In genomic region chr6:31940256-31940664, GRCh38 we compare ENCODE assay signal across 14 cellular contexts. TPM values are rescaled to one million over a fixed set of nuclear protein-coding genes. Genes with fewer than 3 reads are reported as not detected.
A peak's percentile ranks its signal among the peaks of the same experiment; 100 is the strongest.
DNase-seq lines count a peak whose midpoint lies in the region; ATAC-seq and TF ChIP-seq lines count a peak whose summit lies in the region.
"Had no signal": no experiment of that assay in that cellular context is flagged by ENCODE, and none has a peak within 500 bp of the region (broad histone marks: within the 10 kb centered on the region; RNA-seq: fewer than 3 reads in every experiment).

No MANE protein-coding gene starts in this region.

- H3K4me1 ChIP-seq in GM23338 (ENCODE audit: insufficient read depth): no peaks in the 10 kb centered on the region
- H3K4me1 ChIP-seq in vagina: peaks cover 7% of the 10 kb centered on the region

- H3K27ac Mint-ChIP-seq in GM23338 (peak overlapping the region; percentile 16; the same call in 1 of the 2 replicates), nephron (peak overlapping the region; percentile 70 to 82 (median 72))
- H3K27ac Mint-ChIP-seq in activated naive CD4-positive, alpha-beta T cell treated with anti-CD3 and anti-CD28 coated beads, Interleukin-2, amount 10 ng/mL, durations not matched to agents 7 days and 5 days: no peak overlapping the region

- intact Hi-C loops in vagina (cut with DNase I): no loop called here

- H3K9me3 ChIP-seq in vagina: no peaks in the 10 kb centered on the region
- H3K9me3 ChIP-seq: ovary had no signal

- H3K4me1 Mint-ChIP-seq in GM23338 (peaks cover 9% of the 10 kb centered on the region), nephron (peaks cover 7% of the 10 kb centered on the region)
- peaks cover under 1% of the 10 kb centered on the region for H3K4me1 Mint-ChIP-seq in activated naive CD4-positive, alpha-beta T cell treated with anti-CD3 and anti-CD28 coated beads, Interleukin-2, amount 10 ng/mL, durations not matched to agents 7 days and 5 days

- no peaks in the 10 kb centered on the region for H3K36me3 Mint-ChIP-seq in GM23338 (ENCODE audit: low read depth)
- no peaks in the 10 kb centered on the region for H3K36me3 Mint-ChIP-seq in nephron (ENCODE audit: low read depth)
- no peaks in the 10 kb centered on the region for H3K36me3 Mint-ChIP-seq in activated naive CD4-positive, alpha-beta T cell treated with anti-CD3 and anti-CD28 coated beads, Interleukin-2, amount 10 ng/mL, durations not matched to agents 7 days and 5 days

- peak overlapping the region; percentile 86 for H2AFZ ChIP-seq in GM23338

- H3K9me2 ChIP-seq in GM23338 (ENCODE audit: insufficient read depth): no peaks in the 10 kb centered on the region

- H3K9me3 Mint-ChIP-seq in GM23338: no peaks in the 10 kb centered on the region
- no peaks in the 10 kb centered on the region for H3K9me3 Mint-ChIP-seq in nephron
- no peaks in the 10 kb centered on the region for H3K9me3 Mint-ChIP-seq in activated naive CD4-positive, alpha-beta T cell treated with anti-CD3 and anti-CD28 coated beads, Interleukin-2, amount 10 ng/mL, durations not matched to agents 7 days and 5 days

- no peak for TF ChIP-seq POLR2A in vagina (IDR thresholded peaks at IDR 0.05)

- TF ChIP-seq CTCF in GM23338 (conservative IDR thresholded peaks at IDR 0.05; ENCODE audit: low read depth in 2 of 2) (no peak), nephron (IDR thresholded peaks at IDR 0.05; ENCODE audit: unreplicated experiment in 3 of 3) (no peak), vagina (IDR thresholded peaks at IDR 0.05) (no peak)

- H3K4me2 ChIP-seq in GM23338: no peak overlapping the region

- H3K4me3 Mint-ChIP-seq in GM23338 (no peak overlapping the region), nephron (no peak overlapping the region)
- no peak overlapping the region for H3K4me3 Mint-ChIP-seq in activated naive CD4-positive, alpha-beta T cell treated with anti-CD3 and anti-CD28 coated beads, Interleukin-2, amount 10 ng/mL, durations not matched to agents 7 days and 5 days

- CTCF ChIA-PET in activated naive CD4-positive, alpha-beta T cell treated with anti-CD3 and anti-CD28 coated beads, Interleukin-2, amount 10 ng/mL, durations not matched to agents 7 days and 5 days (lab: Charles Lee): interaction anchor here (4.0 kb wide), 1 partner anchor 12 kb away, joined by 18 read pairs; no protein-coding TSS in a partner anchor

- H3K36me3 ChIP-seq in GM23338 (ENCODE audit: insufficient read depth) (no peaks in the 10 kb centered on the region), vagina (no peaks in the 10 kb centered on the region)
- H3K36me3 ChIP-seq: ovary had no signal

- no peaks in the 10 kb centered on the region for H3F3A ChIP-seq in GM23338 (replicated peaks; ENCODE audit: low read depth)

- H3K27ac ChIP-seq in GM23338 (ENCODE audit: low read depth): no peak overlapping the region
- no peak overlapping the region for H3K27ac ChIP-seq in vagina
- H3K27ac ChIP-seq: ovary had no signal

- no peaks in the 10 kb centered on the region for H3K27me3 ChIP-seq in GM23338 (ENCODE audit: insufficient read depth)
- H3K27me3 ChIP-seq in vagina: no peaks in the 10 kb centered on the region
- H3K27me3 ChIP-seq: ovary had no signal

- no peaks in the 10 kb centered on the region for H4K20me1 ChIP-seq in GM23338 (replicated peaks; ENCODE audit: insufficient read depth)

- ATAC-seq in GM23338: peak; percentile 41; the same call in 2 of the 3 replicates
- peak; percentile 26; the same call in 2 of the 3 replicates for ATAC-seq in SK-N-SH treated with all-trans-retinoic acid at 6 μM for 48 hours

- DNase-seq in GM23338 (ENCODE audit: low spot score): peak; percentile 29
- DNase-seq in activated naive CD4-positive, alpha-beta T cell treated with anti-CD3 and anti-CD28 coated beads, Interleukin-2, amount 10 ng/mL, durations not matched to agents 7 days and 5 days: no peak
- DNase-seq in vagina (ENCODE audit: extremely low spot score in 2 of 2): no peak
- DNase-seq in NCI-H748 treated with DMSO at 0.1 percent for 48 hours (lab: John Stamatoyannopoulos, UW): no peak
- DNase-seq: amygdala; H7; islet precursor cell; NK-92 treated with Interleukin-12 subunit alpha and Interleukin-12 subunit beta, amount 100 ng/mL, for 24 hours; ovary; stimulated activated CD4-positive, alpha-beta T cell treated with anti-CD3 and anti-CD28 coated beads, Interleukin-4, amount 100 ng/mL, for 1 hour; substantia nigra had no signal

- no peaks in the 10 kb centered on the region for H3K79me2 ChIP-seq in GM23338 (replicated peaks; ENCODE audit: insufficient read depth)

- H3K4me3 ChIP-seq in GM23338 (no peak overlapping the region), vagina (no peak overlapping the region)
- H3K4me3 ChIP-seq: ovary had no signal

- H3K27me3 Mint-ChIP-seq in GM23338 (ENCODE audit: insufficient read depth, low read depth, poor library complexity) (peaks cover 12% of the 10 kb centered on the region), nephron (ENCODE audit: low read depth) (peaks cover 10% of the 10 kb centered on the region)
- H3K27me3 Mint-ChIP-seq in activated naive CD4-positive, alpha-beta T cell treated with anti-CD3 and anti-CD28 coated beads, Interleukin-2, amount 10 ng/mL, durations not matched to agents 7 days and 5 days: peaks cover 60% of the 10 kb centered on the region

TF ChIP-seq in GM23338, 12 proteins besides CTCF, POLR2A, EP300 and RAD21 (continues in another document):
- no peak for TF ChIP-seq STAT1 (IDR thresholded peaks at IDR 0.05; ENCODE audit: unreplicated experiment)
- TF ChIP-seq ZNF114 (CRISPR knock-in tag; IDR thresholded peaks at IDR 0.05): no peak
- TF ChIP-seq CREB1 (CRISPR knock-in tag; IDR thresholded peaks at IDR 0.05; ENCODE audit: low read depth): no peak
- no peak for TF ChIP-seq EZH2phosphoT487 (IDR thresholded peaks at IDR 0.05; ENCODE audit: unreplicated experiment)
- no peak for TF ChIP-seq ZNF331 (CRISPR knock-in tag; IDR thresholded peaks at IDR 0.05; ENCODE audit: low read depth)
- no peak for TF ChIP-seq NANOG (IDR thresholded peaks at IDR 0.05; ENCODE audit: borderline replicate concordance)
- TF ChIP-seq JUNB (IDR thresholded peaks at IDR 0.05; ENCODE audit: unreplicated experiment): no peak
- no peak for TF ChIP-seq POLR2AphosphoS5 (IDR thresholded peaks at IDR 0.05; ENCODE audit: low read depth)
- TF ChIP-seq, protein P1, sequence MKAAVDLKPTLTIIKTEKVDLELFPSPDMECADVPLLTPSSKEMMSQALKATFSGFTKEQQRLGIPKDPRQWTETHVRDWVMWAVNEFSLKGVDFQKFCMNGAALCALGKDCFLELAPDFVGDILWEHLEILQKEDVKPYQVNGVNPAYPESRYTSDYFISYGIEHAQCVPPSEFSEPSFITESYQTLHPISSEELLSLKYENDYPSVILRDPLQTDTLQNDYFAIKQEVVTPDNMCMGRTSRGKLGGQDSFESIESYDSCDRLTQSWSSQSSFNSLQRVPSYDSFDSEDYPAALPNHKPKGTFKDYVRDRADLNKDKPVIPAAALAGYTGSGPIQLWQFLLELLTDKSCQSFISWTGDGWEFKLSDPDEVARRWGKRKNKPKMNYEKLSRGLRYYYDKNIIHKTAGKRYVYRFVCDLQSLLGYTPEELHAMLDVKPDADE (IDR thresholded peaks at IDR 0.05): no peak

TF ChIP-seq in SK-N-SH treated with all-trans-retinoic acid at 6 μM for 48 hours, 23 proteins besides CTCF, POLR2A, EP300 and RAD21 (continues in another document):
- TF ChIP-seq CSDC2 (CRISPR knock-in tag; IDR thresholded peaks at IDR 0.05) (no peak), SNAI2 (CRISPR knock-in tag; IDR thresholded peaks at IDR 0.05) (no peak), TOX (CRISPR knock-in tag; IDR thresholded peaks at IDR 0.05; ENCODE audit: borderline replicate concordance) (no peak), RARB (CRISPR knock-in tag; IDR thresholded peaks at IDR 0.05) (no peak)
- TF ChIP-seq, protein P2, sequence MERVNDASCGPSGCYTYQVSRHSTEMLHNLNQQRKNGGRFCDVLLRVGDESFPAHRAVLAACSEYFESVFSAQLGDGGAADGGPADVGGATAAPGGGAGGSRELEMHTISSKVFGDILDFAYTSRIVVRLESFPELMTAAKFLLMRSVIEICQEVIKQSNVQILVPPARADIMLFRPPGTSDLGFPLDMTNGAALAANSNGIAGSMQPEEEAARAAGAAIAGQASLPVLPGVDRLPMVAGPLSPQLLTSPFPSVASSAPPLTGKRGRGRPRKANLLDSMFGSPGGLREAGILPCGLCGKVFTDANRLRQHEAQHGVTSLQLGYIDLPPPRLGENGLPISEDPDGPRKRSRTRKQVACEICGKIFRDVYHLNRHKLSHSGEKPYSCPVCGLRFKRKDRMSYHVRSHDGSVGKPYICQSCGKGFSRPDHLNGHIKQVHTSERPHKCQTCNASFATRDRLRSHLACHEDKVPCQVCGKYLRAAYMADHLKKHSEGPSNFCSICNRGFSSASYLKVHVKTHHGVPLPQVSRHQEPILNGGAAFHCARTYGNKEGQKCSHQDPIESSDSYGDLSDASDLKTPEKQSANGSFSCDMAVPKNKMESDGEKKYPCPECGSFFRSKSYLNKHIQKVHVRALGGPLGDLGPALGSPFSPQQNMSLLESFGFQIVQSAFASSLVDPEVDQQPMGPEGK (CRISPR knock-in tag; IDR thresholded peaks at IDR 0.05; ENCODE audit: borderline replicate concordance): no peak
- TF ChIP-seq, protein P3, sequence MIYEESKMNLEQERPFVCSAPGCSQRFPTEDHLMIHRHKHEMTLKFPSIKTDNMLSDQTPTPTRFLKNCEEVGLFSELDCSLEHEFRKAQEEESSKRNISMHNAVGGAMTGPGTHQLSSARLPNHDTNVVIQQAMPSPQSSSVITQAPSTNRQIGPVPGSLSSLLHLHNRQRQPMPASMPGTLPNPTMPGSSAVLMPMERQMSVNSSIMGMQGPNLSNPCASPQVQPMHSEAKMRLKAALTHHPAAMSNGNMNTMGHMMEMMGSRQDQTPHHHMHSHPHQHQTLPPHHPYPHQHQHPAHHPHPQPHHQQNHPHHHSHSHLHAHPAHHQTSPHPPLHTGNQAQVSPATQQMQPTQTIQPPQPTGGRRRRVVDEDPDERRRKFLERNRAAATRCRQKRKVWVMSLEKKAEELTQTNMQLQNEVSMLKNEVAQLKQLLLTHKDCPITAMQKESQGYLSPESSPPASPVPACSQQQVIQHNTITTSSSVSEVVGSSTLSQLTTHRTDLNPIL (CRISPR knock-in tag; IDR thresholded peaks at IDR 0.05; ENCODE audit: low read depth): no peak

RNA-seq across cellular contexts. Expression of gene CFB, which starts 5.6 kb away (rescaled TPM):
- total RNA-seq in GM23338 (2014; rRNA removed; shearing (Covaris generic)): not detected in 2 replicates
- polyA plus RNA-seq in GM23338 (2016; fragmentation: Nextera tagmentation; extraction: Ambion mirVana): 0.86 TPM in 1 of 2 replicates, not detected in the other
- 9.6 TPM for total RNA-seq in vagina
- total RNA-seq: H7; T-helper 2 cell treated with Interferon-gamma antibody and Interleukin-4, amounts not matched to agents 100 ng/mL and 5 ng/mL, for 36 hours had no signal

RNA-seq across cellular contexts. Expression of gene C2, which starts 12.7 kb away (rescaled TPM):
- total RNA-seq in GM23338 (2014; rRNA removed; shearing (Covaris generic)): 1.7 and 2.4 TPM in 2 replicates
- polyA plus RNA-seq in GM23338 (2016; fragmentation: Nextera tagmentation; extraction: Ambion mirVana): 0.16 and 0.23 TPM in 2 replicates
- 2.9 TPM for total RNA-seq in vagina

RNA-seq across cellular contexts. Expression of gene NELFE, which starts 18.5 kb away (rescaled TPM):
- 64.0 and 69.0 TPM in 2 replicates for total RNA-seq in GM23338 (2014; rRNA removed; shearing (Covaris generic))
- 86.0 and 93.4 TPM in 2 replicates for polyA plus RNA-seq in GM23338 (2016; fragmentation: Nextera tagmentation; extraction: Ambion mirVana)
- 100 TPM for total RNA-seq in vagina

RNA-seq across cellular contexts. Expression of gene SKIC2, which starts 18.7 kb away (rescaled TPM):
- total RNA-seq in GM23338 (2014; rRNA removed; shearing (Covaris generic)): 47.2 and 50.2 TPM in 2 replicates
- polyA plus RNA-seq in GM23338 (2016; fragmentation: Nextera tagmentation; extraction: Ambion mirVana): 21.6 and 24.5 TPM in 2 replicates
- 35.4 TPM for total RNA-seq in vagina

RNA-seq across cellular contexts. Expression of gene DXO, which starts 31.7 kb away (rescaled TPM):
- 12.1 and 19.7 TPM in 2 replicates for total RNA-seq in GM23338 (2014; rRNA removed; shearing (Covaris generic))
- polyA plus RNA-seq in GM23338 (2016; fragmentation: Nextera tagmentation; extraction: Ambion mirVana): 15.6 and 16.2 TPM in 2 replicates
- 15.5 TPM for total RNA-seq in vagina
